Comparison of ENCODE assay signal across 34 cellular contexts in genomic region chr18:40938615-40939014, GRCh38.
"Had no signal": no experiment of that assay in that cellular context is flagged by ENCODE, and none has a peak within 500 bp of the region (broad histone marks: within the 10 kb centered on the region; RNA-seq: fewer than 3 reads in every experiment).

No MANE protein-coding gene starts in this region.

- H3K9me3 ChIP-seq: body of pancreas, breast epithelium had no signal

- H3K36me3 Mint-ChIP-seq: activated CD4-positive, alpha-beta memory T cell treated with anti-CD3 and anti-CD28 coated beads for 36 hours; activated naive CD4-positive, alpha-beta T cell treated with anti-CD3 and anti-CD28 coated beads, Interleukin-2, amount 10 ng/mL, durations not matched to agents 7 days and 5 days; activated naive CD4-positive, alpha-beta T cell treated with anti-CD3 and anti-CD28 coated beads, Interleukin-2, amount 50 U/mL, for 24 hours; activated naive CD8-positive, alpha-beta T cell; activated naive CD8-positive, alpha-beta T cell treated with anti-CD3 and anti-CD28 coated beads, Interleukin-2, amount 10 ng/mL, durations not matched to agents 7 days and 5 days had no signal

- DNase-seq: activated B cell treated with CpG ODN at 0.5 μM for 24 hours; activated CD4-positive, alpha-beta memory T cell treated with anti-CD3 and anti-CD28 coated beads for 36 hours; activated CD4-positive, alpha-beta T cell treated with anti-CD3 and anti-CD28 coated beads for 4 hours; activated CD4-positive, alpha-beta T cell treated with anti-CD3 and anti-CD28 coated beads, Interleukin-2, amount 10 ng/mL, durations not matched to agents 24 days and 14 days; activated CD4-positive, alpha-beta T cell treated with anti-CD3 and anti-CD28 coated beads, Interleukin-2, amount 50 U/mL, for 1 hour; activated CD4-positive, alpha-beta T cell treated with anti-CD3 and anti-CD28 coated beads, Interleukin-2, amount 50 U/mL, for 4 hours; activated CD4-positive, CD25-positive, alpha-beta regulatory T cell treated with anti-CD3 and anti-CD28 coated beads, Interleukin-2, amount 50 U/mL, for 72 hours; activated CD8-positive, alpha-beta memory T cell treated with anti-CD3 and anti-CD28 coated beads, Interleukin-2, amount 50 U/mL, for 4 hours; activated CD8-positive, alpha-beta T cell treated with anti-CD3 and anti-CD28 coated beads for 36 hours; activated effector memory CD4-positive, alpha-beta T cell treated with Interleukin-2 at 50 U/mL for 16 hours; activated gamma-delta T cell; activated naive CD4-positive, alpha-beta T cell treated with anti-CD3 and anti-CD28 coated beads, Interleukin-2, amount 10 ng/mL, durations not matched to agents 7 days and 5 days; activated naive CD4-positive, alpha-beta T cell treated with Interleukin-2 at 50 U/mL for 16 hours; activated naive CD8-positive, alpha-beta T cell treated with anti-CD3 and anti-CD28 coated beads, Interleukin-2, amount 10 ng/mL, durations not matched to agents 7 days and 5 days; activated naive CD8-positive, alpha-beta T cell treated with anti-CD3 and anti-CD28 coated beads, Interleukin-2, amount 50 U/mL, for 24 hours; activated T-cell treated with anti-CD3 and anti-CD28 coated beads for 4 hours; activated T-cell treated with anti-CD3 and anti-CD28 coated beads, Interleukin-2, amount 50 U/mL, for 1 hour; activated T-cell treated with anti-CD3 and anti-CD28 coated beads, Interleukin-2, amount 50 U/mL, for 4 hours; amniotic stem cell; body of pancreas; brain microvascular endothelial cell; central memory CD4-positive, alpha-beta T cell; T-helper 2 cell; T-helper 9 cell had no signal

- H3K4me1 Mint-ChIP-seq: activated B cell treated with CpG ODN at 0.5 μM for 24 hours; activated CD4-positive, alpha-beta T cell treated with anti-CD3 and anti-CD28 coated beads, Interleukin-2, amount 10 ng/mL, durations not matched to agents 24 days and 14 days; activated naive CD4-positive, alpha-beta T cell treated with anti-CD3 and anti-CD28 coated beads, Interleukin-2, amount 10 ng/mL, durations not matched to agents 7 days and 5 days; activated naive CD4-positive, alpha-beta T cell treated with anti-CD3 and anti-CD28 coated beads, Interleukin-2, amount 50 U/mL, for 24 hours; activated naive CD8-positive, alpha-beta T cell treated with anti-CD3 and anti-CD28 coated beads, Interleukin-2, amount 10 ng/mL, durations not matched to agents 7 days and 5 days; activated naive CD8-positive, alpha-beta T cell treated with anti-CD3 and anti-CD28 coated beads, Interleukin-2, amount 50 U/mL, for 24 hours had no signal

- H3K4me1 ChIP-seq: body of pancreas, breast epithelium had no signal

- H3K27me3 ChIP-seq: body of pancreas, brain microvascular endothelial cell, breast epithelium had no signal

- ATAC-seq: activated CD8-positive, alpha-beta T cell treated with anti-CD3 and anti-CD28 coated beads for 36 hours; activated naive CD8-positive, alpha-beta T cell treated with anti-CD3 and anti-CD28 coated beads, Interleukin-2, amount 50 U/mL, for 24 hours; activated T-cell treated with anti-CD3 and anti-CD28 coated beads, Interleukin-2, amount 50 U/mL, for 4 hours; body of pancreas had no signal

- H3K27me3 Mint-ChIP-seq: activated B cell treated with CpG ODN at 0.5 μM for 24 hours; activated CD4-positive, alpha-beta memory T cell treated with anti-CD3 and anti-CD28 coated beads for 36 hours; activated CD4-positive, alpha-beta T cell treated with anti-CD3 and anti-CD28 coated beads, Interleukin-2, amount 10 ng/mL, durations not matched to agents 24 days and 14 days; activated CD8-positive, alpha-beta T cell treated with anti-CD3 and anti-CD28 coated beads for 36 hours; activated naive CD4-positive, alpha-beta T cell treated with anti-CD3 and anti-CD28 coated beads, Interleukin-2, amount 10 ng/mL, durations not matched to agents 7 days and 5 days; activated naive CD4-positive, alpha-beta T cell treated with anti-CD3 and anti-CD28 coated beads, Interleukin-2, amount 50 U/mL, for 24 hours; activated naive CD8-positive, alpha-beta T cell; activated naive CD8-positive, alpha-beta T cell treated with anti-CD3 and anti-CD28 coated beads, Interleukin-2, amount 10 ng/mL, durations not matched to agents 7 days and 5 days; activated naive CD8-positive, alpha-beta T cell treated with anti-CD3 and anti-CD28 coated beads, Interleukin-2, amount 50 U/mL, for 24 hours had no signal

- H3K4me3 ChIP-seq: body of pancreas, breast epithelium had no signal

- H3K27ac Mint-ChIP-seq: activated B cell treated with CpG ODN at 0.5 μM for 24 hours; activated CD4-positive, alpha-beta memory T cell treated with anti-CD3 and anti-CD28 coated beads for 36 hours; activated CD4-positive, alpha-beta T cell treated with anti-CD3 and anti-CD28 coated beads, Interleukin-2, amount 10 ng/mL, durations not matched to agents 24 days and 14 days; activated CD8-positive, alpha-beta T cell treated with anti-CD3 and anti-CD28 coated beads for 36 hours; activated naive CD4-positive, alpha-beta T cell treated with anti-CD3 and anti-CD28 coated beads, Interleukin-2, amount 10 ng/mL, durations not matched to agents 7 days and 5 days; activated naive CD4-positive, alpha-beta T cell treated with anti-CD3 and anti-CD28 coated beads, Interleukin-2, amount 50 U/mL, for 24 hours; activated naive CD8-positive, alpha-beta T cell; activated naive CD8-positive, alpha-beta T cell treated with anti-CD3 and anti-CD28 coated beads, Interleukin-2, amount 10 ng/mL, durations not matched to agents 7 days and 5 days; activated naive CD8-positive, alpha-beta T cell treated with anti-CD3 and anti-CD28 coated beads, Interleukin-2, amount 50 U/mL, for 24 hours; activated T-helper 2 cell treated with anti-CD3 and anti-CD28 coated beads, Interferon-gamma antibody, Interleukin-2, Interleukin-4, amounts not matched to agents 10 μg/mL and 5 μg/mL and 100 μg/mL, durations not matched to agents 14 hours and 24 hours and 36 hours; T-helper 1 cell treated with Interleukin-12 subunit alpha and Interleukin-12 subunit beta and Interleukin-4 antibody, amounts not matched to agents 30 μg/mL and 1 μg/mL, for 36 hours; T-helper 2 cell treated with Interferon-gamma antibody and Interleukin-4, amounts not matched to agents 5 μg/mL and 100 μg/mL, for 36 hours had no signal

- H3K27ac ChIP-seq: body of pancreas, brain microvascular endothelial cell, breast epithelium, VCaP had no signal

- H3K4me3 Mint-ChIP-seq: activated B cell treated with CpG ODN at 0.5 μM for 24 hours; activated CD4-positive, alpha-beta memory T cell treated with anti-CD3 and anti-CD28 coated beads for 36 hours; activated CD4-positive, alpha-beta T cell treated with anti-CD3 and anti-CD28 coated beads, Interleukin-2, amount 10 ng/mL, durations not matched to agents 24 days and 14 days; activated CD8-positive, alpha-beta T cell treated with anti-CD3 and anti-CD28 coated beads for 36 hours; activated naive CD4-positive, alpha-beta T cell treated with anti-CD3 and anti-CD28 coated beads, Interleukin-2, amount 10 ng/mL, durations not matched to agents 7 days and 5 days; activated naive CD4-positive, alpha-beta T cell treated with anti-CD3 and anti-CD28 coated beads, Interleukin-2, amount 50 U/mL, for 24 hours; activated naive CD8-positive, alpha-beta T cell; activated naive CD8-positive, alpha-beta T cell treated with anti-CD3 and anti-CD28 coated beads, Interleukin-2, amount 10 ng/mL, durations not matched to agents 7 days and 5 days; activated naive CD8-positive, alpha-beta T cell treated with anti-CD3 and anti-CD28 coated beads, Interleukin-2, amount 50 U/mL, for 24 hours; activated T-cell treated with anti-CD3 and anti-CD28 coated beads, Interleukin-2, amount 50 U/mL, for 4 hours; T-helper 1 cell treated with Interleukin-12 subunit alpha and Interleukin-12 subunit beta and Interleukin-4 antibody, amounts not matched to agents 30 μg/mL and 1 μg/mL, for 36 hours; T-helper 2 cell treated with Interferon-gamma antibody and Interleukin-4, amounts not matched to agents 5 μg/mL and 100 μg/mL, for 36 hours had no signal

- FAIRE-seq: astrocyte, colon, TTC549 had no signal

- H3K36me3 ChIP-seq: brain microvascular endothelial cell, breast epithelium had no signal
